In the genomic region with DNA sequence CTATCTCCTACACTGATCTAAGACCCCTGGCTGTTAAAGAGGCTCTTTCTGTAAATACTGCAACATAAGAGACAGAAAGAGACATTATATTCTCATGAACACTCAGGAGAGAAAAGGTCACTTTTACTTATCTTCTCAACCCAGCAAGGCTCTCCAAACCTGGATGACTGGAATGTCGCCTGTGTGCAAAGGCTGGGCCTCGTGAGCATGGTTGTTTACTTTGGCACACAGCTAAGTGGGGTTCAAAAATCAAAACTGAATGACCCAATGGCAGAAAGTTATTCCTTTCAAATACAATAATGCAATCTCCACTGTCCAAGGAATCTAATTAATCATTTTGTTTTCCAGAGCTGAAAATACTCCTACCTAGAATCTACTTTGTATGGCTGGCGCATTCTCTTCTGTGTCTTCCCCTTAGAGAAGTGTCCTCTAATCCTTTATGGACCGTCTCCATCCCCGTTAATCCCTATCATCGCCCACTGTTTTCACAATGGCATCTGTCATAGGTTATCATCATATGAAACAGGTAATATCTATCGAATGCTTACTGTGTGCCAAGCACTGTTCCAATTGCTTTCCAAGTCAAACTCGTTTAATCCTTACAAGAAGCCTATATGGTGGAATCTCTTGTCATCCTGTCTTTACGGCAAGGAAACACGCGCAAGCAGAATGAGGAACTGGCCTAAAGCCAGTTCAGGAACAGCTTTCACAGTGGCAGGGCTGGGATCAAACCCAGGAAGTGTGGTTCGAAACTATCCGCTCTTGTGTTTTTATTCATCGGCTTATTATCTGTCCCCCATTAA, we compare ENCODE assay signal across 8 cellular contexts. TPM values are rescaled to one million over a fixed set of nuclear protein-coding genes. Genes with fewer than 3 reads are reported as not detected.
DNase-seq lines count a peak whose midpoint lies in the region; ATAC-seq and TF ChIP-seq lines count a peak whose summit lies in the region.

No MANE protein-coding gene starts in this region.

- CTCF ChIA-PET in WTC11 (lab: Charles Lee): interaction anchor here (1.2 kb wide), 1 partner anchor 44 kb away, joined by 3 read pairs; no protein-coding TSS in a partner anchor

- no peaks in the 10 kb centered on the region for H3K9me3 Mint-ChIP-seq in activated T-cell treated with anti-CD3 and anti-CD28 coated beads, Interleukin-2, amount 50 U/mL, for 72 hours
- no peaks in the 10 kb centered on the region for H3K9me3 Mint-ChIP-seq in WTC11

- no peak for TF ChIP-seq EP300 in suprapubic skin (IDR thresholded peaks at IDR 0.05)

- no peak for TF ChIP-seq POLR2A in suprapubic skin (IDR thresholded peaks at IDR 0.05)

- 56% methylated on average over 14 of the region's 14 CpGs for WGBS in suprapubic skin

- H3K4me1 ChIP-seq in suprapubic skin: peaks cover 24% of the 10 kb centered on the region

- peak overlapping the region; percentile 66 for H3K27ac Mint-ChIP-seq in activated T-cell treated with anti-CD3 and anti-CD28 coated beads, Interleukin-2, amount 50 U/mL, for 72 hours
- peak overlapping the region; percentile 26; the same call in 1 of the 2 replicates for H3K27ac Mint-ChIP-seq in WTC11

- H3K27me3 Mint-ChIP-seq in activated T-cell treated with anti-CD3 and anti-CD28 coated beads, Interleukin-2, amount 50 U/mL, for 72 hours (ENCODE audit: low read depth): no peaks in the 10 kb centered on the region
- no peaks in the 10 kb centered on the region for H3K27me3 Mint-ChIP-seq in WTC11 (ENCODE audit: low read depth)

- peak overlapping the region; percentile 90 for H3K4me3 ChIP-seq in suprapubic skin

- no peaks in the 10 kb centered on the region for H3K36me3 ChIP-seq in suprapubic skin

- POLR2A ChIA-PET in WTC11 (lab: Charles Lee): no interaction called here

- H3K9me3 ChIP-seq in suprapubic skin: no peaks in the 10 kb centered on the region

- H3K4me1 Mint-ChIP-seq in activated T-cell treated with anti-CD3 and anti-CD28 coated beads, Interleukin-2, amount 50 U/mL, for 72 hours (ENCODE audit: low read depth): peaks cover 50% of the 10 kb centered on the region
- peaks cover 23% of the 10 kb centered on the region for H3K4me1 Mint-ChIP-seq in WTC11

- TF ChIP-seq CTCF in WTC11 (IDR thresholded peaks at IDR 0.05) (no peak), suprapubic skin (IDR thresholded peaks at IDR 0.05) (no peak)

- no peaks in the 10 kb centered on the region for H3K27me3 ChIP-seq in suprapubic skin

- H3K36me3 Mint-ChIP-seq in activated T-cell treated with anti-CD3 and anti-CD28 coated beads, Interleukin-2, amount 50 U/mL, for 72 hours (ENCODE audit: insufficient read depth in 2 of 2): peaks cover 5 to 13% of the 10 kb centered on the region in 2 donors
- H3K36me3 Mint-ChIP-seq in WTC11: peaks cover 11% of the 10 kb centered on the region

- no peak overlapping the region for H3K27ac ChIP-seq in suprapubic skin

- no peak for DNase-seq in activated T-cell treated with anti-CD3 and anti-CD28 coated beads, Interleukin-2, amount 50 U/mL, for 72 hours
- no peak for DNase-seq in activated T-cell treated with anti-CD3 and anti-CD28 coated beads, Interleukin-2, amount 50 U/mL, for 1 hour
- DNase-seq in WTC11 (ENCODE audit: low spot score) (peak; percentile 1), islet precursor cell (peak; percentile 19), suprapubic skin (ENCODE audit: low spot score in 2 of 2) (peak in 1 of 2 donors; percentile 11), NOMO-1 treated with dmso at 0.1 percent for 144 hours (lab: John Stamatoyannopoulos, UW; ENCODE audit: unreplicated experiment) (no peak), hepatic stellate cell (ENCODE audit: low spot score) (no peak), NCI-H2081 treated with DMSO at 0.1 percent for 48 hours (lab: John Stamatoyannopoulos, UW) (no peak)

- ATAC-seq in activated T-cell treated with anti-CD3 and anti-CD28 coated beads, Interleukin-2, amount 50 U/mL, for 72 hours (replicated peaks in 1 of 2): no peak
- no peak for ATAC-seq in WTC11

- H3K4me3 Mint-ChIP-seq in activated T-cell treated with anti-CD3 and anti-CD28 coated beads, Interleukin-2, amount 50 U/mL, for 72 hours: peak overlapping the region; percentile 96 to 100
- peak overlapping the region; percentile 99 for H3K4me3 Mint-ChIP-seq in WTC11

TF ChIP-seq in WTC11, 78 proteins besides CTCF, POLR2A, EP300 and RAD21:
- TF ChIP-seq ZNF425 (CRISPR knock-in tag; conservative IDR thresholded peaks at IDR 0.05): no peak
- TF ChIP-seq, protein P1, sequence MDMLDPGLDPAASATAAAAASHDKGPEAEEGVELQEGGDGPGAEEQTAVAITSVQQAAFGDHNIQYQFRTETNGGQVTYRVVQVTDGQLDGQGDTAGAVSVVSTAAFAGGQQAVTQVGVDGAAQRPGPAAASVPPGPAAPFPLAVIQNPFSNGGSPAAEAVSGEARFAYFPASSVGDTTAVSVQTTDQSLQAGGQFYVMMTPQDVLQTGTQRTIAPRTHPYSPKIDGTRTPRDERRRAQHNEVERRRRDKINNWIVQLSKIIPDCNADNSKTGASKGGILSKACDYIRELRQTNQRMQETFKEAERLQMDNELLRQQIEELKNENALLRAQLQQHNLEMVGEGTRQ (CRISPR knock-in tag; IDR thresholded peaks at IDR 0.05): no peak
- TF ChIP-seq EMX1 (CRISPR knock-in tag; IDR thresholded peaks at IDR 0.05): no peak
- TF ChIP-seq JAZF1 (CRISPR knock-in tag; IDR thresholded peaks at IDR 0.05): no peak
- TF ChIP-seq TCF7 (CRISPR knock-in tag; IDR thresholded peaks at IDR 0.05; ENCODE audit: low read depth): no peak

RNA-seq across cellular contexts. Expression of gene SLX4, which starts 1.3 kb away (rescaled TPM):
- 10 to 100 TPM; 12.6 to 15.7 TPM for total RNA-seq in activated T-cell treated with anti-CD3 and anti-CD28 coated beads, Interleukin-2, amount 50 U/mL, for 72 hours
- 16.3 to 18.0 TPM (median 16.7 TPM) in 3 replicates for total RNA-seq in WTC11 (2021)
- total RNA-seq in suprapubic skin: 1 to 10 TPM; 2.9 to 6.0 (median 4.5) TPM

RNA-seq across cellular contexts. Expression of gene NLRC3, which starts 32.9 kb away (rescaled TPM):
- total RNA-seq in activated T-cell treated with anti-CD3 and anti-CD28 coated beads, Interleukin-2, amount 50 U/mL, for 72 hours: 10 to 100 TPM; 24.1 to 28.8 TPM
- total RNA-seq in WTC11 (2021): 0.23 to 0.66 TPM (median 0.26 TPM) in 3 replicates
- total RNA-seq in suprapubic skin: 1 to 10 TPM in 1 of 4 donors, under 1 TPM in 3; 0.16 to 1.2 (median 0.39) TPM

RNA-seq across cellular contexts. Expression of gene DNASE1, which starts 44.4 kb away (rescaled TPM):
- total RNA-seq in activated T-cell treated with anti-CD3 and anti-CD28 coated beads, Interleukin-2, amount 50 U/mL, for 72 hours: 10 to 100 TPM; 19.4 to 21.3 TPM
- total RNA-seq in WTC11 (2021): 13.5 to 15.7 TPM (median 13.9 TPM) in 3 replicates
- total RNA-seq in suprapubic skin: 10 to 100 TPM; 11.0 to 32.7 (median 23.0) TPM

Comparison
In these comparisons a context has a peak if more than half of its experiments do, and no peak if none do; other contexts are left out.
1. DNase-seq: peak in WTC11 (single experiment) and islet precursor cell (single experiment); none in activated T-cell treated with anti-CD3 and anti-CD28 coated beads, Interleukin-2, amount 50 U/mL, for 72 hours (0 of 2), activated T-cell treated with anti-CD3 and anti-CD28 coated beads, Interleukin-2, amount 50 U/mL, for 1 hour (single experiment), NOMO-1 treated with dmso at 0.1 percent for 144 hours (single experiment), hepatic stellate cell (single experiment) and NCI-H2081 treated with DMSO at 0.1 percent for 48 hours (single experiment).
2. RNA of gene NLRC3, which starts 32.9 kb away (total RNA-seq): 24.1 to 28.8 TPM in activated T-cell treated with anti-CD3 and anti-CD28 coated beads, Interleukin-2, amount 50 U/mL, for 72 hours; 0.16 to 1.2 TPM in suprapubic skin and 0.23 to 0.66 TPM in WTC11; every median in the first group is over 10 times any median in the second.